Comparison of ENCODE assay signal across 25 cellular contexts in the genomic region with DNA sequence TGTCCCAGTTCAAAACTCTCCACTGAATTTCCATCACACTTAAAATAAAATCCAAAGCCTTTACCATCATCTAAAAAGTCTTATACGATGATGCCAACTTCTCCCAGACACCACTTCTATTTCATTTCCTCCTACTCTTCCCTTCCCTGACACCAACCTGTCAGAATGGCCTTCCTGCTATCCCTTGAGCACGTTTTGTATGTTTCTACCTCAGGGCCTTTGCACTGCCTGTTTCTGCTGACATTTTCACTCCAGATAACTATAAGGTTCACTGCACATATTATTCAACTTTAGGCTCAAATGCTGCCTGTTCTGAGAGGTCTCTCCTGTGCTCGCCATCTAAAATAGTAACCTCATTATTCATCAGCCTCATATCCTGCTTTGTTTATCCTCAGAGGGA.
"Had no signal": no experiment of that assay in that cellular context is flagged by ENCODE, and none has a peak within 500 bp of the region (broad histone marks: within the 10 kb centered on the region; RNA-seq: fewer than 3 reads in every experiment).

No MANE protein-coding gene starts in this region.

- H3K4me1 ChIP-seq: Peyer's patch had no signal

- H3K27ac ChIP-seq: PC-9, Peyer's patch, SJCRH30 had no signal

- H3K4me3 ChIP-seq: MG63, PC-9, Peyer's patch, SJCRH30 had no signal

- DNase-seq: IMR-90, Karpas-422, KG1, MG63, NCI-H1092, NCI-H1105 treated with DMSO at 0.1 percent for 48 hours, NCI-H1417 treated with DMSO at 0.1 percent for 48 hours, NCI-H146, NCI-H1694 treated with DMSO at 0.1 percent for 48 hours, NCI-H2029, NCI-H2081 treated with DMSO at 0.1 percent for 48 hours, NCI-H2171, NCI-H226, NCI-H446, NCI-H510A, NCI-H524 treated with DMSO at 0.1 percent for 48 hours, NCI-H69, NCI-H774, PC-9, Peyer's patch, SHP77 treated with DMSO at 0.1 percent for 48 hours, SJCRH30 had no signal

- H3K9me3 ChIP-seq: MG63, Peyer's patch, SJCRH30 had no signal

- ATAC-seq: HepG2, Right ventricle myocardium inferior, SK-N-SH treated with all-trans-retinoic acid at 6 μM for 48 hours had no signal

- H2AFZ ChIP-seq: PC-9 had no signal

- H3K27me3 ChIP-seq: MG63, Peyer's patch, SJCRH30 had no signal

- H3K36me3 ChIP-seq: MG63, Peyer's patch, SJCRH30 had no signal

- FAIRE-seq: HepG2 had no signal
